ENCODE assay signal across 24 cellular contexts in the genomic region with DNA sequence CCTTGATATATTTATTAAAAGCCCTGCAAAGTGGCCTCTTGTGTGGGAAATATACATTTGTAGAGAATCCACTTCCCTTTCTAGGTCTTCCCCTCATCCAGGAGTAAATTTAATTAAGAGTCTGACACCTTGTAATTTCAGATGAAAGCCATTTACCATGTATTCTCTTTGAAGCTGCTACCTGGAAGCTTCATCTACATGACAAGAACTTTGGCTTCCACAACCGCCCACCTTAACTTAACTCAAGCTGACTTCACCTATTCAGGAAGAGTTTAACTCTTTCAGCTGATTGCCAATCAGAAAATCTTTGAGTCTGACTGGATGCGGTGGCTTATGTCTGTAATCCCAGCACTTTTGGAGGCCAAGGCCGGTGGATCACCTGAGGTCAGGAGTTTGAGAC.
"Had no signal": no experiment of that assay in that cellular context is flagged by ENCODE, and none has a peak within 500 bp of the region (broad histone marks: within the 10 kb centered on the region; RNA-seq: fewer than 3 reads in every experiment).

No MANE protein-coding gene starts in this region.

- H3K4me3 ChIP-seq: left lung, neural progenitor cell, right lobe of liver, stomach, thyroid gland, vagina had no signal

- H2AFZ ChIP-seq: neural progenitor cell, parathyroid adenoma had no signal

- DNase-seq: cortex of kidney; effector memory CD8-positive, alpha-beta T cell; hypothalamus; left cardiac atrium; left lung; mesenchymal stem cell; midbrain; naive thymus-derived CD4-positive, alpha-beta T cell; right lobe of liver; small intestine; stimulated activated CD4-positive, alpha-beta T cell treated with anti-CD3 and anti-CD28 coated beads, Interleukin-15, amount 100 ng/mL, for 24 hours; stimulated activated CD4-positive, alpha-beta T cell treated with anti-CD3 and anti-CD28 coated beads, Interleukin-4, amount 100 ng/mL, for 1 hour; stimulated activated CD8-positive, alpha-beta memory T cell treated with anti-CD3 and anti-CD28 coated beads, Interleukin-4, amount 100 ng/mL, for 48 hours; stimulated activated naive CD4-positive, alpha-beta T cell; stomach; thyroid gland; trophoblast cell had no signal

- H3K9me3 ChIP-seq: right lobe of liver, thyroid gland, vagina had no signal

- H3K4me1 Mint-ChIP-seq: naive thymus-derived CD4-positive, alpha-beta T cell; nephron; neural progenitor cell had no signal

- H3K4me2 ChIP-seq: neural progenitor cell had no signal

- FAIRE-seq: frontal cortex, islet of Langerhans, small intestine had no signal

- H3K9me3 Mint-ChIP-seq: nephron, neural progenitor cell had no signal

- H3K27me3 ChIP-seq: left lung, neural progenitor cell, right lobe of liver, stomach, thyroid gland, vagina had no signal

- H3K27me3 Mint-ChIP-seq: effector memory CD8-positive, alpha-beta T cell; naive thymus-derived CD4-positive, alpha-beta T cell had no signal

- H3K27ac Mint-ChIP-seq: effector memory CD8-positive, alpha-beta T cell; naive thymus-derived CD4-positive, alpha-beta T cell; nephron; neural progenitor cell; progenitor cell of endocrine pancreas had no signal

- H3K4me1 ChIP-seq: left lung, neural progenitor cell, parathyroid adenoma, right lobe of liver, stomach, thyroid gland, vagina had no signal

- H3K9ac ChIP-seq: neural progenitor cell, parathyroid adenoma had no signal

- H3K79me2 ChIP-seq: parathyroid adenoma had no signal

- H3K27ac ChIP-seq: left lung, neural progenitor cell, parathyroid adenoma, right lobe of liver, stomach, thyroid gland, vagina had no signal

- H3K36me3 Mint-ChIP-seq: naive thymus-derived CD4-positive, alpha-beta T cell; neural progenitor cell had no signal

- H3K36me3 ChIP-seq: left lung, neural progenitor cell, right lobe of liver, stomach, thyroid gland, vagina had no signal

- H3K4me3 Mint-ChIP-seq: effector memory CD8-positive, alpha-beta T cell; naive thymus-derived CD4-positive, alpha-beta T cell; nephron; neural progenitor cell had no signal
